ENCODE assay signal across 1 cellular context in the genomic region with DNA sequence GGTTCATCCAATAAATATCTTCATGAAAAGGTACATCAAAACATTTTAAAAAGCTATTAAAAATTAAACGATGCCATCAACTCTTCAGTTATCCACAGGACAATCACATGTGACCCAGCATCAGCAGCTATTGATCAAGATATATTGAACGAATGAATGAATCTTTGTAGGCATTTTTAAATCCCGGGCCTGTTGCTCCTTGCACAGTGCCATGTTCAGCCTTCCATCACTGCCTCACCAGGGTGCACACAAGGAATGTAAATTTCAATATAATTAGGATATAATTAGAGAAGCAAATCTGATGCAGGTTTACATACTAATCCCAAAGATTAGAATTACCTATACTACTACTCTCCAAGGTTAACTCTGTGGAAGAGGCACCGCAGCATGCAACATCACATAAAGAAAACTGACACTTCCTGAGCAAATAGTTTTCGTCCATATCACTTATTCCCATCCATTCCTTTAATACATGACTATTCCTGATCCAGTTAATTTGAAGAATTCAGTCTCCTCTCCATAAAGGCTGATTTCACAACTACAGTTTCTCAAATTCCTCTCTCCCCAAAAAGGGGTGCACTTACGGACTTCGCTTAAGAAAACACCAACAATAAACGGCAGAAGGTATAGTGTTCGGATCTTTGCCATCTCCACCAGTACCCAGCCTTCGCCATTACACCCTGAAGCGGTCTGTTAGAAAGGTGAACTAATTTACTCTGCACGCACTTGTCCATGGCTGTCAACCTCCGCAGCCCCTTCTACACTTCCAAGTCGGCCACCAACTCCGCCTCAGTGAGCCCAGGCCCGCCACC.
A peak's percentile ranks its signal among the peaks of the same experiment; 100 is the strongest.
TF ChIP-seq lines count a peak whose summit lies in the region.

No MANE protein-coding gene starts in this region.

TF ChIP-seq in HEK293, 187 proteins besides CTCF, POLR2A, EP300 and RAD21 (continued from another document):
- TF ChIP-seq, protein P1, sequence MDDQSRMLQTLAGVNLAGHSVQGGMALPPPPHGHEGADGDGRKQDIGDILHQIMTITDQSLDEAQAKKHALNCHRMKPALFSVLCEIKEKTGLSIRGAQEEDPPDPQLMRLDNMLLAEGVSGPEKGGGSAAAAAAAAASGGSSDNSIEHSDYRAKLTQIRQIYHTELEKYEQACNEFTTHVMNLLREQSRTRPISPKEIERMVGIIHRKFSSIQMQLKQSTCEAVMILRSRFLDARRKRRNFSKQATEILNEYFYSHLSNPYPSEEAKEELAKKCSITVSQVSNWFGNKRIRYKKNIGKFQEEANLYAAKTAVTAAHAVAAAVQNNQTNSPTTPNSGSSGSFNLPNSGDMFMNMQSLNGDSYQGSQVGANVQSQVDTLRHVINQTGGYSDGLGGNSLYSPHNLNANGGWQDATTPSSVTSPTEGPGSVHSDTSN (CRISPR knock-in tag; IDR thresholded peaks at IDR 0.05): no peak
- TF ChIP-seq ZNF112 (tag by site-specific recombination; IDR thresholded peaks at IDR 0.05) (no peak), IKZF3 (tag by site-specific recombination; IDR thresholded peaks at IDR 0.05) (peak; percentile 51), MZF1 (tag by site-specific recombination; IDR thresholded peaks at IDR 0.05; ENCODE audit: borderline replicate concordance) (no peak), ZNF426 (tag by site-specific recombination; IDR thresholded peaks at IDR 0.05) (no peak), ZBTB1 (tag by site-specific recombination; IDR thresholded peaks at IDR 0.05) (no peak), SCRT1 (tag by site-specific recombination; IDR thresholded peaks at IDR 0.05; ENCODE audit: borderline replicate concordance) (peak; percentile 37; the same call in 1 of the 2 replicates), ZBTB17 (tag by site-specific recombination; IDR thresholded peaks at IDR 0.05) (0 out of 2 replicates have a peak, but pooled peaks have one; percentile 18), ZNF561 (tag by site-specific recombination; IDR thresholded peaks at IDR 0.05; ENCODE audit: borderline replicate concordance) (no peak), ZNF521 (tag by site-specific recombination; IDR thresholded peaks at IDR 0.05) (no peak), HOXD13 (CRISPR knock-in tag; IDR thresholded peaks at IDR 0.05; ENCODE audit: borderline replicate concordance) (no peak), ZNF302 (tag by site-specific recombination; IDR thresholded peaks at IDR 0.05; ENCODE audit: low read depth) (no peak), ZNF654 (tag by site-specific recombination; IDR thresholded peaks at IDR 0.05; ENCODE audit: low read depth) (0 out of 2 replicates have a peak, but pooled peaks have one; percentile 2), SCRT2 (tag by site-specific recombination; IDR thresholded peaks at IDR 0.05) (peak; percentile 84), ZNF600 (tag by site-specific recombination; IDR thresholded peaks at IDR 0.05) (peak; percentile 92), ZNF76 (tag by site-specific recombination; IDR thresholded peaks at IDR 0.05; ENCODE audit: borderline replicate concordance, low read depth) (no peak), MEIS1 (CRISPR knock-in tag; IDR thresholded peaks at IDR 0.05; ENCODE audit: borderline replicate concordance) (no peak), ZSCAN16 (tag by site-specific recombination; IDR thresholded peaks at IDR 0.05) (no peak), ZNF239 (tag by site-specific recombination; IDR thresholded peaks at IDR 0.05) (no peak), KLF10 (tag by site-specific recombination; IDR thresholded peaks at IDR 0.05) (no peak), ZNF341 (tag by site-specific recombination; IDR thresholded peaks at IDR 0.05; ENCODE audit: low read depth) (no peak), ZNF624 (tag by site-specific recombination; IDR thresholded peaks at IDR 0.05) (no peak), ZNF184 (tag by site-specific recombination; IDR thresholded peaks at IDR 0.05) (no peak), ZNF558 (tag by site-specific recombination; IDR thresholded peaks at IDR 0.05) (no peak)
- TF ChIP-seq, protein P2, sequence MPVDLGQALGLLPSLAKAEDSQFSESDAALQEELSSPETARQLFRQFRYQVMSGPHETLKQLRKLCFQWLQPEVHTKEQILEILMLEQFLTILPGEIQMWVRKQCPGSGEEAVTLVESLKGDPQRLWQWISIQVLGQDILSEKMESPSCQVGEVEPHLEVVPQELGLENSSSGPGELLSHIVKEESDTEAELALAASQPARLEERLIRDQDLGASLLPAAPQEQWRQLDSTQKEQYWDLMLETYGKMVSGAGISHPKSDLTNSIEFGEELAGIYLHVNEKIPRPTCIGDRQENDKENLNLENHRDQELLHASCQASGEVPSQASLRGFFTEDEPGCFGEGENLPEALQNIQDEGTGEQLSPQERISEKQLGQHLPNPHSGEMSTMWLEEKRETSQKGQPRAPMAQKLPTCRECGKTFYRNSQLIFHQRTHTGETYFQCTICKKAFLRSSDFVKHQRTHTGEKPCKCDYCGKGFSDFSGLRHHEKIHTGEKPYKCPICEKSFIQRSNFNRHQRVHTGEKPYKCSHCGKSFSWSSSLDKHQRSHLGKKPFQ (tag by site-specific recombination; IDR thresholded peaks at IDR 0.05): no peak
- TF ChIP-seq, protein P3, sequence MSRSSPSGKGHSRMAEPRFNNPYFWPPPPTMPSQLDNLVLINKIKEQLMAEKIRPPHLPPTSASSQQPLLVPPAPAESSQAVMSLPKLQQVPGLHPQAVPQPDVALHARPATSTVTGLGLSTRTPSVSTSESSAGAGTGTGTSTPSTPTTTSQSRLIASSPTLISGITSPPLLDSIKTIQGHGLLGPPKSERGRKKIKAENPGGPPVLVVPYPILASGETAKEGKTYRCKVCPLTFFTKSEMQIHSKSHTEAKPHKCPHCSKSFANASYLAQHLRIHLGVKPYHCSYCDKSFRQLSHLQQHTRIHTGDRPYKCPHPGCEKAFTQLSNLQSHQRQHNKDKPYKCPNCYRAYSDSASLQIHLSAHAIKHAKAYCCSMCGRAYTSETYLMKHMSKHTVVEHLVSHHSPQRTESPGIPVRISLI (tag by site-specific recombination; IDR thresholded peaks at IDR 0.05): no peak
- TF ChIP-seq, protein P4, sequence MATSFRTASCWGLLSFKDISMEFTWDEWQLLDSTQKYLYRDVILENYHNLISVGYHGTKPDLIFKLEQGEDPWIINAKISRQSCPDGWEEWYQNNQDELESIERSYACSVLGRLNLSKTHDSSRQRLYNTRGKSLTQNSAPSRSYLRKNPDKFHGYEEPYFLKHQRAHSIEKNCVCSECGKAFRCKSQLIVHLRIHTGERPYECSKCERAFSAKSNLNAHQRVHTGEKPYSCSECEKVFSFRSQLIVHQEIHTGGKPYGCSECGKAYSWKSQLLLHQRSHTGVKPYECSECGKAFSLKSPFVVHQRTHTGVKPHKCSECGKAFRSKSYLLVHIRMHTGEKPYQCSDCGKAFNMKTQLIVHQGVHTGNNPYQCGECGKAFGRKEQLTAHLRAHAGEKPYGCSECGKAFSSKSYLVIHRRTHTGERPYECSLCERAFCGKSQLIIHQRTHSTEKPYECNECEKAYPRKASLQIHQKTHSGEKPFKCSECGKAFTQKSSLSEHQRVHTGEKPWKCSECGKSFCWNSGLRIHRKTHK (tag by site-specific recombination; IDR thresholded peaks at IDR 0.05): no peak
- TF ChIP-seq, protein P5, sequence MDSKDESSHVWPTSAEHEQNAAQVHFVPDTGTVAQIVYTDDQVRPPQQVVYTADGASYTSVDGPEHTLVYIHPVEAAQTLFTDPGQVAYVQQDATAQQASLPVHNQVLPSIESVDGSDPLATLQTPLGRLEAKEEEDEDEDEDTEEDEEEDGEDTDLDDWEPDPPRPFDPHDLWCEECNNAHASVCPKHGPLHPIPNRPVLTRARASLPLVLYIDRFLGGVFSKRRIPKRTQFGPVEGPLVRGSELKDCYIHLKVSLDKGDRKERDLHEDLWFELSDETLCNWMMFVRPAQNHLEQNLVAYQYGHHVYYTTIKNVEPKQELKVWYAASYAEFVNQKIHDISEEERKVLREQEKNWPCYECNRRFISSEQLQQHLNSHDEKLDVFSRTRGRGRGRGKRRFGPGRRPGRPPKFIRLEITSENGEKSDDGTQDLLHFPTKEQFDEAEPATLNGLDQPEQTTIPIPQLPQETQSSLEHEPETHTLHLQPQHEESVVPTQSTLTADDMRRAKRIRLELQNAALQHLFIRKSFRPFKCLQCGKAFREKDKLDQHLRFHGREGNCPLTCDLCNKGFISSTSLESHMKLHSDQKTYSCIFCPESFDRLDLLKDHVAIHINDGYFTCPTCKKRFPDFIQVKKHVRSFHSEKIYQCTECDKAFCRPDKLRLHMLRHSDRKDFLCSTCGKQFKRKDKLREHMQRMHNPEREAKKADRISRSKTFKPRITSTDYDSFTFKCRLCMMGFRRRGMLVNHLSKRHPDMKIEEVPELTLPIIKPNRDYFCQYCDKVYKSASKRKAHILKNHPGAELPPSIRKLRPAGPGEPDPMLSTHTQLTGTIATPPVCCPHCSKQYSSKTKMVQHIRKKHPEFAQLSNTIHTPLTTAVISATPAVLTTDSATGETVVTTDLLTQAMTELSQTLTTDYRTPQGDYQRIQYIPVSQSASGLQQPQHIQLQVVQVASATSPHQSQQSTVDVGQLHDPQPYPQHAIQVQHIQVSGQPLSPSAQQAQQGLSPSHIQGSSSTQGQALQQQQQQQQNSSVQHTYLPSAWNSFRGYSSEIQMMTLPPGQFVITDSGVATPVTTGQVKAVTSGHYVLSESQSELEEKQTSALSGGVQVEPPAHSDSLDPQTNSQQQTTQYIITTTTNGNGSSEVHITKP (tag by site-specific recombination; IDR thresholded peaks at IDR 0.05): peak; percentile 63
- TF ChIP-seq, protein P6, sequence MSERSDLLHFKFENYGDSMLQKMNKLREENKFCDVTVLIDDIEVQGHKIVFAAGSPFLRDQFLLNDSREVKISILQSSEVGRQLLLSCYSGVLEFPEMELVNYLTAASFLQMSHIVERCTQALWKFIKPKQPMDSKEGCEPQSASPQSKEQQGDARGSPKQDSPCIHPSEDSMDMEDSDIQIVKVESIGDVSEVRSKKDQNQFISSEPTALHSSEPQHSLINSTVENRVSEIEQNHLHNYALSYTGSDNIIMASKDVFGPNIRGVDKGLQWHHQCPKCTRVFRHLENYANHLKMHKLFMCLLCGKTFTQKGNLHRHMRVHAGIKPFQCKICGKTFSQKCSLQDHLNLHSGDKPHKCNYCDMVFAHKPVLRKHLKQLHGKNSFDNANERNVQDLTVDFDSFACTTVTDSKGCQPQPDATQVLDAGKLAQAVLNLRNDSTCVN (tag by site-specific recombination; optimal IDR thresholded peaks at IDR 0.05): no peak
- TF ChIP-seq, protein P7, sequence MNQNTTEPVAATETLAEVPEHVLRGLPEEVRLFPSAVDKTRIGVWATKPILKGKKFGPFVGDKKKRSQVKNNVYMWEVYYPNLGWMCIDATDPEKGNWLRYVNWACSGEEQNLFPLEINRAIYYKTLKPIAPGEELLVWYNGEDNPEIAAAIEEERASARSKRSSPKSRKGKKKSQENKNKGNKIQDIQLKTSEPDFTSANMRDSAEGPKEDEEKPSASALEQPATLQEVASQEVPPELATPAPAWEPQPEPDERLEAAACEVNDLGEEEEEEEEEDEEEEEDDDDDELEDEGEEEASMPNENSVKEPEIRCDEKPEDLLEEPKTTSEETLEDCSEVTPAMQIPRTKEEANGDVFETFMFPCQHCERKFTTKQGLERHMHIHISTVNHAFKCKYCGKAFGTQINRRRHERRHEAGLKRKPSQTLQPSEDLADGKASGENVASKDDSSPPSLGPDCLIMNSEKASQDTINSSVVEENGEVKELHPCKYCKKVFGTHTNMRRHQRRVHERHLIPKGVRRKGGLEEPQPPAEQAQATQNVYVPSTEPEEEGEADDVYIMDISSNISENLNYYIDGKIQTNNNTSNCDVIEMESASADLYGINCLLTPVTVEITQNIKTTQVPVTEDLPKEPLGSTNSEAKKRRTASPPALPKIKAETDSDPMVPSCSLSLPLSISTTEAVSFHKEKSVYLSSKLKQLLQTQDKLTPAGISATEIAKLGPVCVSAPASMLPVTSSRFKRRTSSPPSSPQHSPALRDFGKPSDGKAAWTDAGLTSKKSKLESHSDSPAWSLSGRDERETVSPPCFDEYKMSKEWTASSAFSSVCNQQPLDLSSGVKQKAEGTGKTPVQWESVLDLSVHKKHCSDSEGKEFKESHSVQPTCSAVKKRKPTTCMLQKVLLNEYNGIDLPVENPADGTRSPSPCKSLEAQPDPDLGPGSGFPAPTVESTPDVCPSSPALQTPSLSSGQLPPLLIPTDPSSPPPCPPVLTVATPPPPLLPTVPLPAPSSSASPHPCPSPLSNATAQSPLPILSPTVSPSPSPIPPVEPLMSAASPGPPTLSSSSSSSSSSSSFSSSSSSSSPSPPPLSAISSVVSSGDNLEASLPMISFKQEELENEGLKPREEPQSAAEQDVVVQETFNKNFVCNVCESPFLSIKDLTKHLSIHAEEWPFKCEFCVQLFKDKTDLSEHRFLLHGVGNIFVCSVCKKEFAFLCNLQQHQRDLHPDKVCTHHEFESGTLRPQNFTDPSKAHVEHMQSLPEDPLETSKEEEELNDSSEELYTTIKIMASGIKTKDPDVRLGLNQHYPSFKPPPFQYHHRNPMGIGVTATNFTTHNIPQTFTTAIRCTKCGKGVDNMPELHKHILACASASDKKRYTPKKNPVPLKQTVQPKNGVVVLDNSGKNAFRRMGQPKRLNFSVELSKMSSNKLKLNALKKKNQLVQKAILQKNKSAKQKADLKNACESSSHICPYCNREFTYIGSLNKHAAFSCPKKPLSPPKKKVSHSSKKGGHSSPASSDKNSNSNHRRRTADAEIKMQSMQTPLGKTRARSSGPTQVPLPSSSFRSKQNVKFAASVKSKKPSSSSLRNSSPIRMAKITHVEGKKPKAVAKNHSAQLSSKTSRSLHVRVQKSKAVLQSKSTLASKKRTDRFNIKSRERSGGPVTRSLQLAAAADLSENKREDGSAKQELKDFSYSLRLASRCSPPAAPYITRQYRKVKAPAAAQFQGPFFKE (tag by site-specific recombination; IDR thresholded peaks at IDR 0.05; ENCODE audit: borderline replicate concordance): no peak
- TF ChIP-seq, protein P8, sequence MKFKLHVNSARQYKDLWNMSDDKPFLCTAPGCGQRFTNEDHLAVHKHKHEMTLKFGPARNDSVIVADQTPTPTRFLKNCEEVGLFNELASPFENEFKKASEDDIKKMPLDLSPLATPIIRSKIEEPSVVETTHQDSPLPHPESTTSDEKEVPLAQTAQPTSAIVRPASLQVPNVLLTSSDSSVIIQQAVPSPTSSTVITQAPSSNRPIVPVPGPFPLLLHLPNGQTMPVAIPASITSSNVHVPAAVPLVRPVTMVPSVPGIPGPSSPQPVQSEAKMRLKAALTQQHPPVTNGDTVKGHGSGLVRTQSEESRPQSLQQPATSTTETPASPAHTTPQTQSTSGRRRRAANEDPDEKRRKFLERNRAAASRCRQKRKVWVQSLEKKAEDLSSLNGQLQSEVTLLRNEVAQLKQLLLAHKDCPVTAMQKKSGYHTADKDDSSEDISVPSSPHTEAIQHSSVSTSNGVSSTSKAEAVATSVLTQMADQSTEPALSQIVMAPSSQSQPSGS (tag by site-specific recombination; IDR thresholded peaks at IDR 0.05; ENCODE audit: low read depth): no peak
TF ChIP-seq in HEK293: peak in this region for 9.
